In the genomic region with DNA sequence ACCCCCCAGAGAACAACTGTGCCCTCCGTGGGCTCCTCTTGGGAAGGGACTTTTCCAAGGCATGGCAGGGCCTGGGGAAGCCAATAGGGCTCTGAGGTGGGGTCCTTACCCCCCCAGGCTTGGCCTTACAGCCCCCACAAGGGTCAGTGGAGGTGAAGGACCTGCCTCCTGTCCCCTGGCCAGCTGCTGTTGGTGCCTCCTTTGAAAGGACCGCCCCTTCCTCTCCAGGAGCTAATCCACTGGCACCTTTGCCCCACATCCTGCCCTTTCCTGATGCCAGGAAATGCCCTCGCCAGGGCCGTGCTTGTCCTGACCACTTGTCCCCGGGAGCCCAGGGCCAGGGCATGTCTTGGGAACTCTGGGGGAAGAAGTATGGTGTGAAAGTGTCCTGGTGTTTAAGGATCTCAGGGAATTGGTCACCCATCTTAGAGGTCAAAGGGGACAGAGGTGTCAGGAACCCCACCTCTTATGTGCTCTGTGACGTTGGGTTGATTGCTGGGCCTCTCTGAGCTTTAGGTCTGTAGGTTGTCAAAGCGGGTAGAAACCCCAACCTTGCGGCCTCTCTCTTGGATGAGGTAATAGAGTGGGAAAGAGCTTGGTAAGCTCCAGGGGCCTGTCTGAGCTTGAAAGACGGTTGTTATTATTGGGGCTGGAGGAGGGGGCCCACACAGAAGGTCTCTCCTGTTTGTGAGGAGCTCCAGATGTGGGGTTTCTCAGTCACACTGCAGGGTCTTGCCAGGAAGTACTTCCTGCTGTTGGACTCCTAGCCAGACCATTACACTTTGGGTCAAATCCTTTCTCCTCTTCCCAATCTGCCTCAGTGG, we compare ENCODE assay signal across 21 cellular contexts. TPM values are rescaled to one million over a fixed set of nuclear protein-coding genes. Genes with fewer than 3 reads are reported as not detected.
"Had no signal": no experiment of that assay in that cellular context is flagged by ENCODE, and none has a peak within 500 bp of the region (broad histone marks: within the 10 kb centered on the region; RNA-seq: fewer than 3 reads in every experiment).

No MANE protein-coding gene starts in this region.

- H3K27ac ChIP-seq: epithelial cell of prostate, SK-N-MC, testis, VCaP had no signal

- FAIRE-seq: islet of Langerhans had no signal

- H3K9me3 ChIP-seq: testis had no signal

- H3K27me3 ChIP-seq: testis had no signal

- H3K36me3 Mint-ChIP-seq: activated naive CD8-positive, alpha-beta T cell treated with anti-CD3 and anti-CD28 coated beads for 36 hours; brain had no signal

- H3K27ac Mint-ChIP-seq: activated CD4-positive, alpha-beta memory T cell treated with anti-CD3 and anti-CD28 coated beads, Interleukin-2, amount 10 ng/mL, durations not matched to agents 7 days and 5 days; activated naive CD8-positive, alpha-beta T cell treated with anti-CD3 and anti-CD28 coated beads for 36 hours; activated T-helper 1 cell treated with anti-CD3 and anti-CD28 coated beads, Interleukin-12 subunit alpha, Interleukin-12 subunit beta, Interleukin-2, Interleukin-4 antibody, amounts not matched to agents 30 ng/mL and 10 ng/mL and 1 ng/mL, durations not matched to agents 14 hours and 24 hours and 36 hours; stimulated activated naive CD8-positive, alpha-beta T cell treated with anti-CD3 and anti-CD28 coated beads, Interleukin-15, Interleukin-2, amounts not matched to agents 100 ng/mL and 50 ng/mL, for 24 hours had no signal

- ATAC-seq: left lobe of liver; naive thymus-derived CD4-positive, alpha-beta T cell; right cardiac atrium had no signal

- H3K4me3 Mint-ChIP-seq: activated CD4-positive, alpha-beta memory T cell treated with anti-CD3 and anti-CD28 coated beads, Interleukin-2, amount 10 ng/mL, durations not matched to agents 7 days and 5 days; activated naive CD8-positive, alpha-beta T cell treated with anti-CD3 and anti-CD28 coated beads for 36 hours; stimulated activated naive CD8-positive, alpha-beta T cell treated with anti-CD3 and anti-CD28 coated beads, Interleukin-15, Interleukin-2, amounts not matched to agents 100 ng/mL and 50 ng/mL, for 24 hours had no signal

- H3K9me3 Mint-ChIP-seq: activated CD4-positive, alpha-beta memory T cell treated with anti-CD3 and anti-CD28 coated beads, Interleukin-2, amount 10 ng/mL, durations not matched to agents 7 days and 5 days; activated naive CD8-positive, alpha-beta T cell treated with anti-CD3 and anti-CD28 coated beads for 36 hours; activated T-helper 1 cell treated with anti-CD3 and anti-CD28 coated beads, Interleukin-12 subunit alpha, Interleukin-12 subunit beta, Interleukin-2, Interleukin-4 antibody, amounts not matched to agents 30 ng/mL and 10 ng/mL and 1 ng/mL, durations not matched to agents 14 hours and 24 hours and 36 hours; stimulated activated naive CD8-positive, alpha-beta T cell treated with anti-CD3 and anti-CD28 coated beads, Interleukin-15, Interleukin-2, amounts not matched to agents 100 ng/mL and 50 ng/mL, for 24 hours had no signal

- DNase-seq: activated CD4-positive, alpha-beta memory T cell treated with anti-CD3 and anti-CD28 coated beads, Interleukin-2, amount 10 ng/mL, durations not matched to agents 7 days and 5 days; activated CD8-positive, alpha-beta memory T cell treated with anti-CD3 and anti-CD28 coated beads, Interleukin-2, amount 50 U/mL, for 4 hours; activated naive CD8-positive, alpha-beta T cell treated with anti-CD3 and anti-CD28 coated beads for 36 hours; amygdala; central memory CD4-positive, alpha-beta T cell; cortex of kidney; effector memory CD4-positive, alpha-beta T cell; mammary epithelial cell; naive thymus-derived CD4-positive, alpha-beta T cell; right cardiac atrium; T-helper 1 cell; T1000; testis had no signal

- H3K4me1 ChIP-seq: testis had no signal

- H3K4me3 ChIP-seq: SK-N-MC, testis had no signal

RNA-seq across cellular contexts. Expression of gene KCNQ4, which starts 2.8 kb away (rescaled TPM):
- total RNA-seq: mammary epithelial cell had no signal
